Comparison of ENCODE assay signal across 30 cellular contexts in the genomic region with DNA sequence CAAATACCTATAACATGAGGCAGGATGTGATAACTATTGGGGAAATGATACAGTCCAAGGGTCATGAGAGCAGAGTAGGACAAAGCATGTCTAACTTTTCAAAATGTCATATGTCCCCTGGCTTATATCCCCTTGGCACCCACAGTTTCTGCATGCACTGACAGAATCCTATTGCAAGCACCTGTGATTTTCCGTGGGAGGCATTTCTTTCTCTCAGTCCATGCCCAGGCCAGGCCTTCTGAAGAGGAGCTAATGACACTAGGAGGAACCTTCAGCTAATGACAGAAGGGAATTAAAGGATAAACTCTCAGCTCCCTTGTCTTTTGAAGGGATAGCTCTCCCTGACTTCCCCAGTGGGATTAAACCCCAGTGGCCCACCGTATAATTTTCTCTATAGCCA.
"Had no signal": no experiment of that assay in that cellular context is flagged by ENCODE, and none has a peak within 500 bp of the region (broad histone marks: within the 10 kb centered on the region; RNA-seq: fewer than 3 reads in every experiment).

No MANE protein-coding gene starts in this region.

- H3K4me3 Mint-ChIP-seq: activated CD4-positive, alpha-beta memory T cell treated with anti-CD3 and anti-CD28 coated beads for 36 hours; activated CD4-positive, alpha-beta T cell treated with anti-CD3 and anti-CD28 coated beads for 36 hours; activated CD4-positive, alpha-beta T cell treated with anti-CD3 and anti-CD28 coated beads, Interleukin-2, amount 10 ng/mL, durations not matched to agents 24 days and 14 days; activated CD8-positive, alpha-beta T cell treated with anti-CD3 and anti-CD28 coated beads, Interleukin-2, amount 10 ng/mL, durations not matched to agents 7 days and 5 days; activated naive CD4-positive, alpha-beta T cell treated with anti-CD3 and anti-CD28 coated beads, Interleukin-2, amount 10 ng/mL, durations not matched to agents 7 days and 5 days; activated naive CD8-positive, alpha-beta T cell treated with anti-CD3 and anti-CD28 coated beads, Interleukin-2, amount 10 ng/mL, durations not matched to agents 7 days and 5 days; activated T-cell treated with anti-CD3 and anti-CD28 coated beads, Interleukin-2, amount 50 U/mL, for 24 hours; activated T-cell treated with anti-CD3 and anti-CD28 coated beads, Interleukin-2, amount 50 U/mL, for 72 hours; central memory CD8-positive, alpha-beta T cell; dendritic cell treated with granulocyte-macrophage colony-stimulating factor and Interleukin-4, amounts not matched to agents 40 ng/mL and 50 ng/mL, for 4 days; endodermal cell; T-helper 1 cell treated with Interleukin-12 subunit alpha and Interleukin-12 subunit beta and Interleukin-4 antibody, amounts not matched to agents 30 μg/mL and 1 μg/mL, for 36 hours had no signal

- H3K36me3 Mint-ChIP-seq: activated CD4-positive, alpha-beta memory T cell treated with anti-CD3 and anti-CD28 coated beads for 36 hours; activated naive CD4-positive, alpha-beta T cell treated with anti-CD3 and anti-CD28 coated beads, Interleukin-2, amount 10 ng/mL, durations not matched to agents 7 days and 5 days; activated naive CD8-positive, alpha-beta T cell treated with anti-CD3 and anti-CD28 coated beads, Interleukin-2, amount 10 ng/mL, durations not matched to agents 7 days and 5 days had no signal

- H3K27me3 Mint-ChIP-seq: activated CD4-positive, alpha-beta T cell treated with anti-CD3 and anti-CD28 coated beads for 36 hours; activated CD4-positive, alpha-beta T cell treated with anti-CD3 and anti-CD28 coated beads, Interleukin-2, amount 10 ng/mL, durations not matched to agents 24 days and 14 days; activated naive CD4-positive, alpha-beta T cell treated with anti-CD3 and anti-CD28 coated beads, Interleukin-2, amount 10 ng/mL, durations not matched to agents 7 days and 5 days; activated T-cell treated with anti-CD3 and anti-CD28 coated beads, Interleukin-2, amount 50 U/mL, for 24 hours; central memory CD8-positive, alpha-beta T cell; dendritic cell treated with granulocyte-macrophage colony-stimulating factor and Interleukin-4, amounts not matched to agents 40 ng/mL and 50 ng/mL, for 4 days had no signal

- ATAC-seq: activated CD4-positive, alpha-beta T cell treated with anti-CD3 and anti-CD28 coated beads for 36 hours; activated CD8-positive, alpha-beta T cell treated with anti-CD3 and anti-CD28 coated beads, Interleukin-2, amount 10 ng/mL, durations not matched to agents 7 days and 5 days; activated naive CD4-positive, alpha-beta T cell treated with anti-CD3 and anti-CD28 coated beads, Interleukin-2, amount 50 U/mL, for 72 hours; activated T-cell treated with anti-CD3 and anti-CD28 coated beads, Interleukin-2, amount 50 U/mL, for 72 hours; esophagus mucosa had no signal

- DNase-seq: activated CD4-positive, alpha-beta memory T cell treated with anti-CD3 and anti-CD28 coated beads for 36 hours; activated CD4-positive, alpha-beta T cell treated with anti-CD3 and anti-CD28 coated beads for 36 hours; activated CD4-positive, alpha-beta T cell treated with anti-CD3 and anti-CD28 coated beads, Interleukin-2, amount 10 ng/mL, durations not matched to agents 24 days and 14 days; activated CD4-positive, CD25-positive, alpha-beta regulatory T cell; activated CD4-positive, CD25-positive, alpha-beta regulatory T cell treated with anti-CD3 and anti-CD28 coated beads, Interleukin-2, amount 50 U/mL, for 72 hours; activated CD8-positive, alpha-beta memory T cell treated with anti-CD3 and anti-CD28 coated beads, Interleukin-2, amount 50 U/mL, for 48 hours; activated CD8-positive, alpha-beta T cell treated with anti-CD3 and anti-CD28 coated beads, Interleukin-2, amount 10 ng/mL, durations not matched to agents 7 days and 5 days; activated gamma-delta T cell; activated naive CD4-positive, alpha-beta T cell; activated naive CD4-positive, alpha-beta T cell treated with anti-CD3 and anti-CD28 coated beads, Interleukin-2, amount 10 ng/mL, durations not matched to agents 7 days and 5 days; activated naive CD8-positive, alpha-beta T cell treated with anti-CD3 and anti-CD28 coated beads, Interleukin-2, amount 10 ng/mL, durations not matched to agents 7 days and 5 days; activated T-cell treated with anti-CD3 and anti-CD28 coated beads for 4 hours; activated T-cell treated with anti-CD3 and anti-CD28 coated beads, Interleukin-2, amount 50 U/mL, for 24 hours; activated T-cell treated with anti-CD3 and anti-CD28 coated beads, Interleukin-2, amount 50 U/mL, for 72 hours; brain microvascular endothelial cell; dorsolateral prefrontal cortex; effector memory CD4-positive, alpha-beta T cell; endodermal cell; foreskin fibroblast; head of caudate nucleus; T-helper 9 cell had no signal

- H3K4me3 ChIP-seq: coronary artery, dorsolateral prefrontal cortex had no signal

- H3K9me3 Mint-ChIP-seq: activated CD4-positive, alpha-beta memory T cell treated with anti-CD3 and anti-CD28 coated beads for 36 hours; activated naive CD4-positive, alpha-beta T cell treated with anti-CD3 and anti-CD28 coated beads, Interleukin-2, amount 10 ng/mL, durations not matched to agents 7 days and 5 days; central memory CD8-positive, alpha-beta T cell had no signal

- H3K4me1 Mint-ChIP-seq: activated CD4-positive, alpha-beta T cell treated with anti-CD3 and anti-CD28 coated beads for 36 hours; activated CD4-positive, alpha-beta T cell treated with anti-CD3 and anti-CD28 coated beads, Interleukin-2, amount 10 ng/mL, durations not matched to agents 24 days and 14 days; activated naive CD4-positive, alpha-beta T cell treated with anti-CD3 and anti-CD28 coated beads, Interleukin-2, amount 10 ng/mL, durations not matched to agents 7 days and 5 days; activated naive CD8-positive, alpha-beta T cell treated with anti-CD3 and anti-CD28 coated beads, Interleukin-2, amount 10 ng/mL, durations not matched to agents 7 days and 5 days; central memory CD8-positive, alpha-beta T cell; endodermal cell had no signal

- H3K36me3 ChIP-seq: brain microvascular endothelial cell had no signal

- FAIRE-seq: astrocyte, bronchial epithelial cell, frontal cortex had no signal

- H3K27me3 ChIP-seq: brain microvascular endothelial cell had no signal

- H3K27ac ChIP-seq: brain microvascular endothelial cell, coronary artery, dorsolateral prefrontal cortex had no signal

- H3K27ac Mint-ChIP-seq: activated CD4-positive, alpha-beta memory T cell treated with anti-CD3 and anti-CD28 coated beads for 36 hours; activated CD4-positive, alpha-beta T cell treated with anti-CD3 and anti-CD28 coated beads for 36 hours; activated CD4-positive, alpha-beta T cell treated with anti-CD3 and anti-CD28 coated beads, Interleukin-2, amount 10 ng/mL, durations not matched to agents 24 days and 14 days; activated CD8-positive, alpha-beta T cell treated with anti-CD3 and anti-CD28 coated beads, Interleukin-2, amount 10 ng/mL, durations not matched to agents 7 days and 5 days; activated naive CD4-positive, alpha-beta T cell treated with anti-CD3 and anti-CD28 coated beads, Interleukin-2, amount 10 ng/mL, durations not matched to agents 7 days and 5 days; activated naive CD4-positive, alpha-beta T cell treated with anti-CD3 and anti-CD28 coated beads, Interleukin-2, amount 50 U/mL, for 72 hours; activated naive CD8-positive, alpha-beta T cell treated with anti-CD3 and anti-CD28 coated beads, Interleukin-2, amount 10 ng/mL, durations not matched to agents 7 days and 5 days; activated T-cell treated with anti-CD3 and anti-CD28 coated beads, Interleukin-2, amount 50 U/mL, for 24 hours; activated T-cell treated with anti-CD3 and anti-CD28 coated beads, Interleukin-2, amount 50 U/mL, for 72 hours; dendritic cell treated with granulocyte-macrophage colony-stimulating factor and Interleukin-4, amounts not matched to agents 40 ng/mL and 50 ng/mL, for 4 days; endodermal cell; T-helper 1 cell treated with Interleukin-12 subunit alpha and Interleukin-12 subunit beta and Interleukin-4 antibody, amounts not matched to agents 30 μg/mL and 1 μg/mL, for 36 hours had no signal
